ENCODE assay signal across 33 cellular contexts in the genomic region with DNA sequence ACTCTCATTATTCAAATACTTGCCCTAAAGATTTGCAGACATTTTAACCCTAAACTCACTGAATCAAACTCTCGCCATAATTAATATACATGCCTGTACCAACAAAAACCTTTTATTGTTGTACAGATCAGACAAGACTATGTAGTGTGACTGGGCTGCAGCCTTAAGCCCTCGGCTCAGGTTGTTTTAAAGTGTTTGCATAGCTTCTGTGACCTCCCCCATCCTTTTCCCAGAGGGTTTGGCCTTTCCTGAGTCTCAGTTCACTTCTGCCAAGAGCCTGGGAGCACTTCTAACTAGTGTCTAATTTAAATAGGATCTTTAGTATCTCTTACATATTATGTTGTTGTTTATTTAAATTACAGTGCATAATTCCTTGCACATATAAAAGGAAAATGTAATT.
"Had no signal": no experiment of that assay in that cellular context is flagged by ENCODE, and none has a peak within 500 bp of the region (broad histone marks: within the 10 kb centered on the region; RNA-seq: fewer than 3 reads in every experiment).

No MANE protein-coding gene starts in this region.

- H3K4me3 Mint-ChIP-seq: activated CD4-positive, alpha-beta memory T cell treated with anti-CD3 and anti-CD28 coated beads for 36 hours; activated CD4-positive, alpha-beta T cell treated with anti-CD3 and anti-CD28 coated beads for 36 hours; activated CD4-positive, alpha-beta T cell treated with anti-CD3 and anti-CD28 coated beads, Interleukin-2, amount 10 ng/mL, durations not matched to agents 7 days and 5 days; activated naive CD4-positive, alpha-beta T cell treated with anti-CD3 and anti-CD28 coated beads, Interleukin-2, amount 10 ng/mL, durations not matched to agents 7 days and 5 days; activated naive CD8-positive, alpha-beta T cell; activated T-cell treated with anti-CD3 and anti-CD28 coated beads, Interleukin-2, amount 50 U/mL, for 4 hours; activated T-helper 1 cell treated with anti-CD3 and anti-CD28 coated beads, Interleukin-12 subunit alpha, Interleukin-12 subunit beta, Interleukin-2, Interleukin-4 antibody, amounts not matched to agents 30 ng/mL and 10 ng/mL and 1 ng/mL, durations not matched to agents 14 hours and 24 hours and 36 hours; central memory CD8-positive, alpha-beta T cell had no signal

- H3K27ac Mint-ChIP-seq: activated CD4-positive, alpha-beta memory T cell treated with anti-CD3 and anti-CD28 coated beads for 36 hours; activated CD4-positive, alpha-beta T cell treated with anti-CD3 and anti-CD28 coated beads for 36 hours; activated CD4-positive, alpha-beta T cell treated with anti-CD3 and anti-CD28 coated beads, Interleukin-2, amount 10 ng/mL, durations not matched to agents 7 days and 5 days; activated naive CD4-positive, alpha-beta T cell treated with anti-CD3 and anti-CD28 coated beads, Interleukin-2, amount 10 ng/mL, durations not matched to agents 7 days and 5 days; activated naive CD8-positive, alpha-beta T cell; activated T-helper 1 cell treated with anti-CD3 and anti-CD28 coated beads, Interleukin-12 subunit alpha, Interleukin-12 subunit beta, Interleukin-2, Interleukin-4 antibody, amounts not matched to agents 30 ng/mL and 10 ng/mL and 1 ng/mL, durations not matched to agents 14 hours and 24 hours and 36 hours had no signal

- H3K27me3 ChIP-seq: ascending aorta, cardiac muscle cell, colonic mucosa, SJCRH30 had no signal

- DNase-seq: activated CD4-positive, alpha-beta memory T cell treated with anti-CD3 and anti-CD28 coated beads for 36 hours; activated CD4-positive, alpha-beta T cell treated with anti-CD3 and anti-CD28 coated beads for 36 hours; activated CD4-positive, alpha-beta T cell treated with anti-CD3 and anti-CD28 coated beads, Interleukin-2, amount 10 ng/mL, durations not matched to agents 7 days and 5 days; activated CD8-positive, alpha-beta memory T cell treated with anti-CD3 and anti-CD28 coated beads, Interleukin-2, amount 50 U/mL, for 4 hours; activated effector memory CD4-positive, alpha-beta T cell treated with Interleukin-2 at 50 U/mL for 16 hours; activated naive CD4-positive, alpha-beta T cell treated with anti-CD3 and anti-CD28 coated beads, Interleukin-2, amount 10 ng/mL, durations not matched to agents 7 days and 5 days; activated T-cell treated with anti-CD3 and anti-CD28 coated beads for 4 hours; activated T-cell treated with anti-CD3 and anti-CD28 coated beads, Interleukin-2, amount 50 U/mL, for 4 hours; amygdala; colonic mucosa; KG1; MM.1S; MV-4-11; NCI-H1092; NCI-H1436 treated with DMSO at 0.1 percent for 48 hours; NCI-H1694 treated with DMSO at 0.1 percent for 48 hours; NCI-H2029; NCI-H2171 treated with DMSO at 0.1 percent for 48 hours; NCI-H2227 treated with DMSO at 0.1 percent for 48 hours; NCI-H446; NCI-H524 treated with DMSO at 0.1 percent for 48 hours; NK-92 treated with Interleukin-12 subunit alpha and Interleukin-12 subunit beta, amount 100 ng/mL, for 24 hours; SHP77; SJCRH30; T1000 had no signal

- H3K27me3 Mint-ChIP-seq: activated CD4-positive, alpha-beta memory T cell treated with anti-CD3 and anti-CD28 coated beads for 36 hours; activated CD4-positive, alpha-beta T cell treated with anti-CD3 and anti-CD28 coated beads, Interleukin-2, amount 10 ng/mL, durations not matched to agents 7 days and 5 days; activated naive CD4-positive, alpha-beta T cell treated with anti-CD3 and anti-CD28 coated beads, Interleukin-2, amount 10 ng/mL, durations not matched to agents 7 days and 5 days; activated naive CD8-positive, alpha-beta T cell; central memory CD8-positive, alpha-beta T cell had no signal

- H3K4me1 Mint-ChIP-seq: activated CD4-positive, alpha-beta T cell treated with anti-CD3 and anti-CD28 coated beads for 36 hours; activated CD4-positive, alpha-beta T cell treated with anti-CD3 and anti-CD28 coated beads, Interleukin-2, amount 10 ng/mL, durations not matched to agents 7 days and 5 days; activated naive CD4-positive, alpha-beta T cell treated with anti-CD3 and anti-CD28 coated beads, Interleukin-2, amount 10 ng/mL, durations not matched to agents 7 days and 5 days; central memory CD8-positive, alpha-beta T cell had no signal

- H3K4me1 ChIP-seq: ascending aorta, colonic mucosa, SJCRH30 had no signal

- H3K9me3 Mint-ChIP-seq: activated CD4-positive, alpha-beta memory T cell treated with anti-CD3 and anti-CD28 coated beads for 36 hours; activated naive CD4-positive, alpha-beta T cell treated with anti-CD3 and anti-CD28 coated beads, Interleukin-2, amount 10 ng/mL, durations not matched to agents 7 days and 5 days; activated T-helper 1 cell treated with anti-CD3 and anti-CD28 coated beads, Interleukin-12 subunit alpha, Interleukin-12 subunit beta, Interleukin-2, Interleukin-4 antibody, amounts not matched to agents 30 ng/mL and 10 ng/mL and 1 ng/mL, durations not matched to agents 14 hours and 24 hours and 36 hours had no signal

- ATAC-seq: activated CD4-positive, alpha-beta T cell treated with anti-CD3 and anti-CD28 coated beads for 36 hours; activated CD4-positive, CD25-positive, alpha-beta regulatory T cell treated with anti-CD3 and anti-CD28 coated beads, Interleukin-2, amount 50 U/mL, for 24 hours; activated T-cell treated with anti-CD3 and anti-CD28 coated beads, Interleukin-2, amount 50 U/mL, for 4 hours; Panc1 had no signal

- H3K27ac ChIP-seq: ascending aorta, cardiac muscle cell, colonic mucosa, SJCRH30, SK-N-MC had no signal

- H3K4me3 ChIP-seq: ascending aorta, cardiac muscle cell, colonic mucosa, SJCRH30, SK-N-MC had no signal

- H3K36me3 Mint-ChIP-seq: activated CD4-positive, alpha-beta memory T cell treated with anti-CD3 and anti-CD28 coated beads for 36 hours; activated naive CD4-positive, alpha-beta T cell treated with anti-CD3 and anti-CD28 coated beads, Interleukin-2, amount 10 ng/mL, durations not matched to agents 7 days and 5 days; activated naive CD8-positive, alpha-beta T cell had no signal

- H3K36me3 ChIP-seq: ascending aorta, cardiac muscle cell, colonic mucosa, SJCRH30 had no signal
